In genomic region chr12:51017452-51017851, GRCh38 we compare ENCODE assay signal across 1 cellular context.
TF ChIP-seq lines count a peak whose summit lies in the region.

No MANE protein-coding gene starts in this region.

TF ChIP-seq in HepG2, 621 proteins besides CTCF, POLR2A, EP300 and RAD21 (continued from another document):
- no peak for TF ChIP-seq CEBPZ (IDR thresholded peaks at IDR 0.05; ENCODE audit: low read length)
- no peak for TF ChIP-seq HDAC1 (CRISPR knock-in tag; IDR thresholded peaks at IDR 0.05)
- no peak for TF ChIP-seq REPIN1 (CRISPR knock-in tag; IDR thresholded peaks at IDR 0.05; ENCODE audit: borderline replicate concordance, low read depth)
- no peak for TF ChIP-seq ZNF205 (CRISPR knock-in tag; IDR thresholded peaks at IDR 0.05)
- TF ChIP-seq RAD51 (IDR thresholded peaks at IDR 0.05; ENCODE audit: borderline replicate concordance): no peak
- TF ChIP-seq ETS1 (CRISPR knock-in tag; IDR thresholded peaks at IDR 0.05): no peak
- TF ChIP-seq ZNF354B (CRISPR knock-in tag; IDR thresholded peaks at IDR 0.05): no peak
- TF ChIP-seq ZNF253 (CRISPR knock-in tag; IDR thresholded peaks at IDR 0.05; ENCODE audit: borderline replicate concordance): no peak
- no peak for TF ChIP-seq ZNF678 (CRISPR knock-in tag; IDR thresholded peaks at IDR 0.05)
- TF ChIP-seq XRCC5 (optimal IDR thresholded peaks at IDR 0.05; ENCODE audit: low read length): no peak
- TF ChIP-seq HHEX (CRISPR knock-in tag; IDR thresholded peaks at IDR 0.05): no peak
- no peak for TF ChIP-seq ZNF430 (CRISPR knock-in tag; IDR thresholded peaks at IDR 0.05)
- no peak for TF ChIP-seq DRAP1 (CRISPR knock-in tag; IDR thresholded peaks at IDR 0.05)
- no peak for TF ChIP-seq BCL6 (CRISPR knock-in tag; IDR thresholded peaks at IDR 0.05)
